In genomic region chr3:54882114-54882833, GRCh38 we compare ENCODE assay signal across 14 cellular contexts. TPM values are rescaled to one million over a fixed set of nuclear protein-coding genes. Genes with fewer than 3 reads are reported as not detected.
A peak's percentile ranks its signal among the peaks of the same experiment; 100 is the strongest.
DNase-seq lines count a peak whose midpoint lies in the region; ATAC-seq and TF ChIP-seq lines count a peak whose summit lies in the region.
"Had no signal": no experiment of that assay in that cellular context is flagged by ENCODE, and none has a peak within 500 bp of the region (broad histone marks: within the 10 kb centered on the region; RNA-seq: fewer than 3 reads in every experiment).

No MANE protein-coding gene starts in this region.

- intact Hi-C loops in naive thymus-derived CD4-positive, alpha-beta T cell (cut with micrococcal nuclease): no loop called here

- H3K4me3 ChIP-seq in AG10803 (ENCODE audit: low read length) (no peak overlapping the region), SJSA1 (no peak overlapping the region), fibroblast of lung (replicated peaks in 1 of 4; ENCODE audit: control extremely low read depth in 1 of 4, insufficient read depth in 1 of 4, low read depth in 3 of 4, low read length in 4 of 4) (no peak overlapping the region)
- no peak overlapping the region for H3K4me3 ChIP-seq in naive thymus-derived CD4-positive, alpha-beta T cell (ENCODE audit: low read length)
- H3K4me3 ChIP-seq: cardiac muscle cell had no signal

- H3K27me3 Mint-ChIP-seq in naive thymus-derived CD4-positive, alpha-beta T cell: peaks cover 0 to 8% (median 5%) of the 10 kb centered on the region in 5 donors

- no peak overlapping the region for H3K9ac ChIP-seq in fibroblast of lung (ENCODE audit: insufficient read depth, low read length)

- H3K9me3 ChIP-seq in SJSA1 (replicated peaks) (no peaks in the 10 kb centered on the region), fibroblast of lung (ENCODE audit: control insufficient read depth, insufficient read depth, low read depth, low read length) (no peaks in the 10 kb centered on the region)
- H3K9me3 ChIP-seq in naive thymus-derived CD4-positive, alpha-beta T cell (ENCODE audit: control insufficient read depth in 2 of 3, low read length in 3 of 3): no peaks in the 10 kb centered on the region

- no peaks in the 10 kb centered on the region for H3K27me3 ChIP-seq in SJSA1 (replicated peaks)
- H3K27me3 ChIP-seq in fibroblast of lung (ENCODE audit: control insufficient read depth, insufficient read depth, low read length): no peaks in the 10 kb centered on the region
- no peaks in the 10 kb centered on the region for H3K27me3 ChIP-seq in naive thymus-derived CD4-positive, alpha-beta T cell (ENCODE audit: control insufficient read depth in 2 of 2, insufficient read depth in 2 of 2, low read length in 2 of 2)
- H3K27me3 ChIP-seq: cardiac muscle cell had no signal

- no peaks in the 10 kb centered on the region for H3K79me2 ChIP-seq in fibroblast of lung (ENCODE audit: control insufficient read depth, insufficient read depth, low read length)

- CTCF ChIA-PET in naive thymus-derived CD4-positive, alpha-beta T cell (lab: Charles Lee): no interaction called here

- TF ChIP-seq CTCF in AG10803 (conservative IDR thresholded peaks at IDR 0.05; ENCODE audit: low read length) (0 out of 2 replicates have a peak, but pooled peaks have one; percentile 1), fibroblast of lung (conservative IDR thresholded peaks at IDR 0.05 in 1 of 2, IDR thresholded peaks at IDR 0.05 in 1 of 2; ENCODE audit: low read depth in 1 of 2, low read length in 2 of 2) (no peak)

- peak overlapping the region; percentile 59 for H3K27ac ChIP-seq in SJSA1
- H3K27ac ChIP-seq in fibroblast of lung (ENCODE audit: insufficient read depth, low read length): no peak overlapping the region
- H3K27ac ChIP-seq in naive thymus-derived CD4-positive, alpha-beta T cell (ENCODE audit: low read depth, low read length): no peak overlapping the region
- H3K27ac ChIP-seq: cardiac muscle cell had no signal

- H3K36me3 Mint-ChIP-seq in naive thymus-derived CD4-positive, alpha-beta T cell: no peaks in the 10 kb centered on the region
- H3K36me3 Mint-ChIP-seq: CD14-positive monocyte had no signal

- H3K4me1 ChIP-seq in SJSA1 (replicated peaks) (peaks cover 16% of the 10 kb centered on the region), fibroblast of lung (ENCODE audit: control insufficient read depth, extremely low read depth, insufficient read depth, low read length) (peaks cover 4% of the 10 kb centered on the region)
- H3K4me1 ChIP-seq in naive thymus-derived CD4-positive, alpha-beta T cell (ENCODE audit: control insufficient read depth in 2 of 2, insufficient read depth in 2 of 2, low read length in 2 of 2): no peaks in the 10 kb centered on the region

- H2AFZ ChIP-seq in fibroblast of lung (ENCODE audit: low read length): no peak overlapping the region

- H3K4me3 Mint-ChIP-seq in naive thymus-derived CD4-positive, alpha-beta T cell: no peak overlapping the region
- H3K4me3 Mint-ChIP-seq: CD14-positive monocyte had no signal

- in situ Hi-C loops in G401 (cut with HindIII; ENCODE audit: low sequenced_read_pairs): no loop called here

- POLR2A ChIA-PET in naive thymus-derived CD4-positive, alpha-beta T cell (lab: Charles Lee): no interaction called here

- H3K27ac Mint-ChIP-seq in naive thymus-derived CD4-positive, alpha-beta T cell: no peak overlapping the region
- H3K27ac Mint-ChIP-seq: CD14-positive monocyte had no signal

- H3K4me2 ChIP-seq in fibroblast of lung (ENCODE audit: extremely low read depth, insufficient read depth, low read length): no peak overlapping the region

- DNase-seq in AG10803 (ENCODE audit: low read depth) (peak; percentile 96), SJSA1 (ENCODE audit: low read depth in 1 of 2, low spot score in 2 of 2) (peak in 1 of 2 experiments; percentile 70), fibroblast of lung (ENCODE audit: low read depth in 2 of 2) (peak; percentile 93 to 99), myocyte (ENCODE audit: low read depth) (peak; percentile 69), G401 (ENCODE audit: low spot score) (no peak), NCI-H82 treated with DMSO at 0.1 percent for 48 hours (lab: John Stamatoyannopoulos, UW; ENCODE audit: unreplicated experiment) (no peak), COLO829 (ENCODE audit: low spot score) (no peak)
- DNase-seq in naive thymus-derived CD4-positive, alpha-beta T cell: no peak
- DNase-seq: hypothalamus, KG1, NCI-H510A treated with DMSO at 0.1 percent for 48 hours, SW 1271 had no signal

- H3K9me3 Mint-ChIP-seq in naive thymus-derived CD4-positive, alpha-beta T cell: peaks cover 0 to 7% (median 0%) of the 10 kb centered on the region in 11 donors

- H4K20me1 ChIP-seq in fibroblast of lung (ENCODE audit: control insufficient read depth, extremely low read depth, insufficient read depth, low read length): no peaks in the 10 kb centered on the region

- H3K36me3 ChIP-seq in SJSA1: no peaks in the 10 kb centered on the region
- no peaks in the 10 kb centered on the region for H3K36me3 ChIP-seq in fibroblast of lung (ENCODE audit: control insufficient read depth, insufficient read depth, low read length)
- H3K36me3 ChIP-seq in naive thymus-derived CD4-positive, alpha-beta T cell (ENCODE audit: control insufficient read depth in 2 of 3, insufficient read depth in 3 of 3, low read length in 3 of 3): no peaks in the 10 kb centered on the region
- H3K36me3 ChIP-seq: cardiac muscle cell had no signal

- no peaks in the 10 kb centered on the region for H3K4me1 Mint-ChIP-seq in naive thymus-derived CD4-positive, alpha-beta T cell
- H3K4me1 Mint-ChIP-seq: CD14-positive monocyte had no signal

- ATAC-seq in naive thymus-derived CD4-positive, alpha-beta T cell: no peak

RNA-seq across cellular contexts. Expression of gene LRTM1, which starts 45.6 kb away (rescaled TPM):
- not detected in 2 replicates for total RNA-seq in SJSA1 (2014; rRNA removed; shearing (Covaris generic))
- total RNA-seq in fibroblast of lung: not detected in 2 replicates
- polyA plus RNA-seq in fibroblast of lung: 0.43 TPM in 1 of 2 replicates, not detected in the other
- polyA plus RNA-seq in fibroblast of lung (2012): 0.15 TPM in 1 of 2 replicates, not detected in the other
- not detected in 2 replicates for polyA minus RNA-seq in fibroblast of lung (ENCODE audit: low replicate concordance)
- 0.16 and 0.42 TPM in 2 replicates for total RNA-seq in myocyte
- 0.29 TPM for polyA plus RNA-seq in myocyte (2012)
- not detected for total RNA-seq in naive thymus-derived CD4-positive, alpha-beta T cell
- polyA plus RNA-seq in naive thymus-derived CD4-positive, alpha-beta T cell: not detected
- total RNA-seq in G401 (2014; rRNA removed; shearing (Covaris generic)): not detected in 2 replicates
- total RNA-seq: cardiac muscle cell had no signal
- polyA plus RNA-seq: CD14-positive monocyte had no signal

Comparison
In these comparisons a context has a peak if more than half of its experiments do, and no peak if none do; other contexts are left out.
1. DNase-seq: peak in AG10803 (single experiment), fibroblast of lung (2 of 2) and myocyte (single experiment); none in naive thymus-derived CD4-positive, alpha-beta T cell (0 of 9), G401 (single experiment), NCI-H82 treated with DMSO at 0.1 percent for 48 hours (single experiment) and COLO829 (single experiment).